In the genomic region with DNA sequence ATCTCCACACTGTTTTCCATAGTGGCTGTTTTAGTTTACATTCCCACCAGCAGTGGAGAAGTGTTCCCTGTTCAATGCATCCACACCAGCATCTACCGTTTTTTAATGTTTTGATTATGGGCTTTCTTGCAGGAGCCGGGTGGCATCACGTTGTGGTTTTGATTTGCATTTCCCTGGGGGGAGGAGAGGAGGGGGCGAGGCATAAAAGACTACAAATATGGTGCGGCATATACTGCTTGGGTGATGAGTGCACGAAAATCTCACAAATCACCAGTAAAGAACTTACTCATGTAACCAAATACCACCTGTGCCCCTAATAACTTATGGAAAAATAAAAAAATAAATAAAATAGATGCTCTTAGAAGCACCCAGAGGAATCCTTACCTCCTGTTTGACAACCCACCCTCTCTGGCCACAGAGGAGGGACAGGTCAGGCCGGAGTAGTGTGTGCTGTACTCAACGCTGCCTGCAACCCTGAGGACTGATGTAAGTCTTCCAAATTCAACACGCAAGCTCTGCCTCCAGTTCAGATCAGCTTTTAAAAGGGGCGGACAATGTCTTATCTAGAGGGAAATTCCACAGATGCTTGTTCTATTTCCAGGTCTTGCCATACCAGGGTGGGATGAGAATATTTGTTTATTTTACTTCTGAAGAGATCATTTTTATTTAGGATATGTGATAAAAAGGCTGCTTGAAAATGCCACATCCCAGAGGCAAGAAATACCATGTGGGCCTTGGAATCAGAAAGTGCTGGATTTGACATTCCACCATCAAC, we compare ENCODE assay signal across 18 cellular contexts.
DNase-seq lines count a peak whose midpoint lies in the region; ATAC-seq and TF ChIP-seq lines count a peak whose summit lies in the region.
"Had no signal": no experiment of that assay in that cellular context is flagged by ENCODE, and none has a peak within 500 bp of the region (broad histone marks: within the 10 kb centered on the region; RNA-seq: fewer than 3 reads in every experiment).

No MANE protein-coding gene starts in this region.

- H3K4me1 ChIP-seq in smooth muscle cell (ENCODE audit: low read depth): peaks cover 21% of the 10 kb centered on the region
- peaks cover 8% of the 10 kb centered on the region for H3K4me1 ChIP-seq in mucosa of descending colon (ENCODE audit: low read depth)
- no peaks in the 10 kb centered on the region for H3K4me1 ChIP-seq in gastrocnemius medialis
- H3K4me1 ChIP-seq: psoas muscle had no signal

- H3K4me2 ChIP-seq in smooth muscle cell: peak overlapping the region; percentile 66
- H3K4me2 ChIP-seq: PC-9 had no signal

- in situ Hi-C loops in gastrocnemius medialis (cut with MboI; ENCODE audit: low sequenced_read_pairs in 4 of 4): no loop called here

- H3K9me3 ChIP-seq in KOPT-K1 (ENCODE audit: insufficient read depth, low read length, poor library complexity, severe bottlenecking) (no peaks in the 10 kb centered on the region), smooth muscle cell (replicated peaks; ENCODE audit: low read depth) (no peaks in the 10 kb centered on the region), mucosa of descending colon (no peaks in the 10 kb centered on the region), gastrocnemius medialis (no peaks in the 10 kb centered on the region)

- no peak overlapping the region for H2AFZ ChIP-seq in smooth muscle cell (ENCODE audit: low read depth)
- H2AFZ ChIP-seq: PC-9 had no signal

- H3K27ac ChIP-seq in KOPT-K1 (ENCODE audit: low read depth, low read length, poor library complexity, severe bottlenecking) (peak overlapping the region; percentile 54), smooth muscle cell (ENCODE audit: low read depth) (peak overlapping the region; percentile 59), gastrocnemius medialis (no peak overlapping the region)
- H3K27ac ChIP-seq: PC-9, psoas muscle had no signal

- H3K27me3 ChIP-seq in smooth muscle cell (ENCODE audit: low read depth) (peaks cover 7% of the 10 kb centered on the region), gastrocnemius medialis (peaks cover 0 to 6% (median 0%) of the 10 kb centered on the region in 3 donors)

- no peak overlapping the region for H3K9ac ChIP-seq in smooth muscle cell (ENCODE audit: low read depth)

- peaks cover 3% of the 10 kb centered on the region for H4K20me1 ChIP-seq in smooth muscle cell (ENCODE audit: low read depth)

- TF ChIP-seq CTCF in smooth muscle cell (IDR thresholded peaks at IDR 0.05; ENCODE audit: borderline replicate concordance, insufficient read depth, poor library complexity, severe bottlenecking) (no peak), mucosa of descending colon (IDR thresholded peaks at IDR 0.05) (no peak), gastrocnemius medialis (IDR thresholded peaks at IDR 0.05 in 4 of 5, conservative IDR thresholded peaks at IDR 0.05 in 1 of 5) (no peak)

- peaks cover 4% of the 10 kb centered on the region for H3F3A ChIP-seq in smooth muscle cell (ENCODE audit: low read depth)

- H3K36me3 ChIP-seq in KOPT-K1 (ENCODE audit: insufficient read depth, low read length): no peaks in the 10 kb centered on the region
- no peaks in the 10 kb centered on the region for H3K36me3 ChIP-seq in smooth muscle cell (ENCODE audit: low read depth)
- H3K36me3 ChIP-seq in mucosa of descending colon (ENCODE audit: low read depth): no peaks in the 10 kb centered on the region
- no peaks in the 10 kb centered on the region for H3K36me3 ChIP-seq in gastrocnemius medialis

- no peak for TF ChIP-seq POLR2A in gastrocnemius medialis (IDR thresholded peaks at IDR 0.05)

- WGBS in smooth muscle cell (ENCODE audit: low lambda C conversion rate): 45% methylated on average over 10 of the region's 10 CpGs

- H3K4me3 ChIP-seq in smooth muscle cell (no peak overlapping the region), mucosa of descending colon (no peak overlapping the region), gastrocnemius medialis (no peak overlapping the region)
- H3K4me3 ChIP-seq: PC-9, psoas muscle had no signal

- intact Hi-C loops in mucosa of descending colon (cut with DNase I, micrococcal nuclease): no loop called here
- intact Hi-C loops in gastrocnemius medialis (cut with DNase I; ENCODE audit: low total_unique reads): no loop called here

- no peaks in the 10 kb centered on the region for H3K79me2 ChIP-seq in smooth muscle cell (ENCODE audit: low read depth)

- DNase-seq in amniotic epithelial cell (ENCODE audit: low read depth) (peak; percentile 59), kidney glomerular epithelial cell (lab: John Stamatoyannopoulos, UW) (peak; percentile 3), smooth muscle cell (lab: John Stamatoyannopoulos, UW; ENCODE audit: unreplicated experiment) (no peak), mucosa of descending colon (no peak), gastrocnemius medialis (no peak), T-helper 2 cell (no peak)
- DNase-seq: cerebellar nuclear complex, endodermal cell, foreskin fibroblast, GF-D8, left ventricle myocardium superior, MV-4-11, NCI-H2029 treated with DMSO at 0.1 percent for 48 hours, NCI-H524 treated with DMSO at 0.1 percent for 48 hours, PC-9, psoas muscle had no signal

- ATAC-seq in mucosa of descending colon (no peak), gastrocnemius medialis (no peak)
- ATAC-seq: left ventricle myocardium superior; psoas muscle; stimulated activated memory B cell treated with anti-CD40 and anti-IgM and Interleukin-4, amounts not matched to agents 10 μg/mL and 1 μg/mL and 100 μg/mL, for 72 hours had no signal

Comparison
In these comparisons a context has a peak if more than half of its experiments do, and no peak if none do; other contexts are left out.
1. H3K27ac ChIP-seq: peak in KOPT-K1 (single experiment) and smooth muscle cell (single experiment); none in gastrocnemius medialis (0 of 4).
2. DNase-seq: peak in amniotic epithelial cell (single experiment) and kidney glomerular epithelial cell (single experiment); none in smooth muscle cell (single experiment), mucosa of descending colon (0 of 3), gastrocnemius medialis (0 of 2) and T-helper 2 cell (0 of 5).